In the genomic region with DNA sequence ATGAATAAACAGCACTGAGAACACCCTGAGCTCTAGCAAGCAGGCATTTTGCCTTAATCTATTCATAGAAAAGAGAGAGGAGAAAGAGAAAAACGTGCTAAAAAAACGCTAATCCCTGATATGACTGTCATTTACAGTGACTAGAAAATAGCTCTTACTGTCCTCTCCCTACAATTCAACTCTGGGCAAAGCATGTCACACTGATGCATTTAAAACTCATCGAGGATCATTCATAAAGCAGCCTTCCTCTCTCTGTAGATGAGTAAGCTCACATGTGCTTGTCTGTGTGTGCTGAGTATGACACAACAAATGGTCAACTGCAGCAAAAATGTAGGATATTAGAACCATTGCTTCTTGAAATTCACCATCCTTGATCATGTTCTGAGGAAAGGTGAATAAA, we compare ENCODE assay signal across 21 cellular contexts.
"Had no signal": no experiment of that assay in that cellular context is flagged by ENCODE, and none has a peak within 500 bp of the region (broad histone marks: within the 10 kb centered on the region; RNA-seq: fewer than 3 reads in every experiment).

No MANE protein-coding gene starts in this region.

- H3K27ac ChIP-seq: epithelial cell of prostate, neutrophil, right atrium auricular region, skin epidermis had no signal

- H3K4me1 ChIP-seq: right atrium auricular region had no signal

- H3K36me3 ChIP-seq: neutrophil, right atrium auricular region had no signal

- H3K4me3 Mint-ChIP-seq: activated CD4-positive, alpha-beta T cell treated with anti-CD3 and anti-CD28 coated beads, Interleukin-2, amount 10 ng/mL, durations not matched to agents 24 days and 14 days; activated naive CD8-positive, alpha-beta T cell treated with anti-CD3 and anti-CD28 coated beads, Interleukin-2, amount 50 U/mL, for 24 hours; effector memory CD8-positive, alpha-beta T cell; naive thymus-derived CD4-positive, alpha-beta T cell; T-helper 2 cell treated with Interferon-gamma antibody and Interleukin-4, amounts not matched to agents 5 μg/mL and 100 μg/mL, for 36 hours; type B pancreatic cell had no signal

- H3K36me3 Mint-ChIP-seq: naive thymus-derived CD4-positive, alpha-beta T cell; type B pancreatic cell had no signal

- H3K9me3 Mint-ChIP-seq: activated CD4-positive, alpha-beta T cell treated with anti-CD3 and anti-CD28 coated beads, Interleukin-2, amount 10 ng/mL, durations not matched to agents 24 days and 14 days; activated naive CD8-positive, alpha-beta T cell treated with anti-CD3 and anti-CD28 coated beads, Interleukin-2, amount 50 U/mL, for 24 hours; effector memory CD8-positive, alpha-beta T cell; T-helper 2 cell treated with Interferon-gamma antibody and Interleukin-4, amounts not matched to agents 5 μg/mL and 100 μg/mL, for 36 hours; type B pancreatic cell had no signal

- ATAC-seq: activated naive CD8-positive, alpha-beta T cell treated with anti-CD3 and anti-CD28 coated beads, Interleukin-2, amount 50 U/mL, for 24 hours; effector memory CD8-positive, alpha-beta T cell; left lobe of liver; mucosa of descending colon; naive thymus-derived CD4-positive, alpha-beta T cell; stimulated activated naive CD8-positive, alpha-beta T cell treated with anti-CD3 and anti-CD28 coated beads, Interleukin-15, Interleukin-2, amounts not matched to agents 100 U/mL and 50 U/mL, for 24 hours had no signal

- H3K27me3 ChIP-seq: neutrophil, right atrium auricular region had no signal

- H3K27ac Mint-ChIP-seq: activated CD4-positive, alpha-beta T cell treated with anti-CD3 and anti-CD28 coated beads, Interleukin-2, amount 10 ng/mL, durations not matched to agents 24 days and 14 days; activated naive CD8-positive, alpha-beta T cell treated with anti-CD3 and anti-CD28 coated beads, Interleukin-2, amount 50 U/mL, for 24 hours; effector memory CD8-positive, alpha-beta T cell; naive thymus-derived CD4-positive, alpha-beta T cell; T-helper 2 cell treated with Interferon-gamma antibody and Interleukin-4, amounts not matched to agents 5 μg/mL and 100 μg/mL, for 36 hours; type B pancreatic cell had no signal

- H3K9me3 ChIP-seq: mucosa of descending colon, neutrophil, right atrium auricular region had no signal

- H3K4me3 ChIP-seq: mucosa of descending colon, right atrium auricular region, skin epidermis had no signal

- H3K4me1 Mint-ChIP-seq: activated CD4-positive, alpha-beta T cell treated with anti-CD3 and anti-CD28 coated beads, Interleukin-2, amount 10 ng/mL, durations not matched to agents 24 days and 14 days; activated naive CD8-positive, alpha-beta T cell treated with anti-CD3 and anti-CD28 coated beads, Interleukin-2, amount 50 U/mL, for 24 hours; naive thymus-derived CD4-positive, alpha-beta T cell had no signal

- DNase-seq: activated CD4-positive, alpha-beta T cell treated with anti-CD3 and anti-CD28 coated beads, Interleukin-2, amount 10 ng/mL, durations not matched to agents 24 days and 14 days; activated CD4-positive, CD25-positive, alpha-beta regulatory T cell; activated naive CD4-positive, alpha-beta T cell treated with Interleukin-2 at 50 U/mL for 16 hours; activated naive CD8-positive, alpha-beta T cell treated with anti-CD3 and anti-CD28 coated beads, Interleukin-2, amount 50 U/mL, for 24 hours; activated T-cell treated with anti-CD3 and anti-CD28 coated beads for 4 hours; aorta; dermis blood vessel endothelial cell; effector memory CD8-positive, alpha-beta T cell; islet precursor cell; mucosa of descending colon; naive thymus-derived CD4-positive, alpha-beta T cell; stimulated activated CD4-positive, alpha-beta T cell treated with anti-CD3 and anti-CD28 coated beads, Interleukin-15, amount 100 ng/mL, for 24 hours; stimulated activated CD4-positive, alpha-beta T cell treated with anti-CD3 and anti-CD28 coated beads, Interleukin-4, amount 100 ng/mL, for 24 hours; stimulated activated naive CD8-positive, alpha-beta T cell treated with anti-CD3 and anti-CD28 coated beads, Interleukin-15, Interleukin-2, amounts not matched to agents 100 U/mL and 50 U/mL, for 24 hours had no signal

- H3K27me3 Mint-ChIP-seq: type B pancreatic cell had no signal
